ENCODE assay signal across 6 cellular contexts in genomic region chr14:58262005-58262404, GRCh38. TPM values are rescaled to one million over a fixed set of nuclear protein-coding genes. Genes with fewer than 3 reads are reported as not detected.
DNase-seq lines count a peak whose midpoint lies in the region; ATAC-seq lines count a peak whose summit lies in the region.
"Not testable (repeated sequence)": the region's sequence is repeated elsewhere in the genome, so short reads cannot be mapped to it uniquely, and the experiment has no call there.

No MANE protein-coding gene starts in this region.

- CTCF ChIA-PET in activated naive CD4-positive, alpha-beta T cell treated with anti-CD3 and anti-CD28 coated beads, Interleukin-2, amount 10 ng/mL, durations not matched to agents 7 days and 5 days (lab: Charles Lee): not testable (repeated sequence)

- peak overlapping the region; percentile 90 for H3K27ac Mint-ChIP-seq in T-helper 17 cell
- H3K27ac Mint-ChIP-seq in activated T-cell treated with anti-CD3 and anti-CD28 coated beads, Interleukin-2, amount 50 U/mL, for 24 hours: peak overlapping the region; percentile 61
- H3K27ac Mint-ChIP-seq in activated naive CD4-positive, alpha-beta T cell treated with anti-CD3 and anti-CD28 coated beads, Interleukin-2, amount 10 ng/mL, durations not matched to agents 7 days and 5 days: peak overlapping the region; percentile 62
- peak overlapping the region; percentile 54 to 79 for H3K27ac Mint-ChIP-seq in effector memory CD8-positive, alpha-beta T cell
- peak overlapping the region; percentile 54 for H3K27ac Mint-ChIP-seq in stimulated activated effector memory CD8-positive, alpha-beta T cell treated with anti-CD3 and anti-CD28 coated beads, Interleukin-12 subunit alpha, Interleukin-12 subunit beta, amount 100 ng/mL, for 72 hours

- not testable (repeated sequence) for ATAC-seq in T-helper 17 cell; effector memory CD8-positive, alpha-beta T cell (replicated peaks); stimulated activated effector memory CD8-positive, alpha-beta T cell treated with anti-CD3 and anti-CD28 coated beads, Interleukin-12 subunit alpha, Interleukin-12 subunit beta, amount 100 ng/mL, for 72 hours

- H3K36me3 Mint-ChIP-seq in T-helper 17 cell (ENCODE audit: low read depth): peaks cover 11% of the 10 kb centered on the region
- H3K36me3 Mint-ChIP-seq in activated T-cell treated with anti-CD3 and anti-CD28 coated beads, Interleukin-2, amount 50 U/mL, for 24 hours (ENCODE audit: low read depth): peaks cover 96% of the 10 kb centered on the region
- H3K36me3 Mint-ChIP-seq in activated naive CD4-positive, alpha-beta T cell treated with anti-CD3 and anti-CD28 coated beads, Interleukin-2, amount 10 ng/mL, durations not matched to agents 7 days and 5 days: peaks cover 48% of the 10 kb centered on the region
- H3K36me3 Mint-ChIP-seq in effector memory CD8-positive, alpha-beta T cell (ENCODE audit: insufficient read depth): peaks cover 95% of the 10 kb centered on the region
- peaks cover 100% of the 10 kb centered on the region for H3K36me3 Mint-ChIP-seq in stimulated activated effector memory CD8-positive, alpha-beta T cell treated with anti-CD3 and anti-CD28 coated beads, Interleukin-12 subunit alpha, Interleukin-12 subunit beta, amount 100 ng/mL, for 72 hours

- DNase-seq in G401 (ENCODE audit: low spot score): peak; percentile 46
- DNase-seq in T-helper 17 cell; activated T-cell treated with anti-CD3 and anti-CD28 coated beads, Interleukin-2, amount 50 U/mL, for 24 hours; activated naive CD4-positive, alpha-beta T cell treated with anti-CD3 and anti-CD28 coated beads, Interleukin-2, amount 10 ng/mL, durations not matched to agents 7 days and 5 days; effector memory CD8-positive, alpha-beta T cell; stimulated activated effector memory CD8-positive, alpha-beta T cell treated with anti-CD3 and anti-CD28 coated beads, Interleukin-12 subunit alpha, Interleukin-12 subunit beta, amount 100 ng/mL, for 72 hours (ENCODE audit: low spot score in 2 of 2): not testable (repeated sequence)

- not testable (repeated sequence) for H3K27me3 Mint-ChIP-seq in T-helper 17 cell; activated T-cell treated with anti-CD3 and anti-CD28 coated beads, Interleukin-2, amount 50 U/mL, for 24 hours; activated naive CD4-positive, alpha-beta T cell treated with anti-CD3 and anti-CD28 coated beads, Interleukin-2, amount 10 ng/mL, durations not matched to agents 7 days and 5 days; effector memory CD8-positive, alpha-beta T cell

- not testable (repeated sequence) for H3K9me3 ChIP-seq in T-helper 17 cell (ENCODE audit: control insufficient read depth, low read length, poor library complexity, severe bottlenecking)

- H3K4me3 Mint-ChIP-seq in T-helper 17 cell: peak overlapping the region; percentile 21
- not testable (repeated sequence) for H3K4me3 Mint-ChIP-seq in activated T-cell treated with anti-CD3 and anti-CD28 coated beads, Interleukin-2, amount 50 U/mL, for 24 hours; activated naive CD4-positive, alpha-beta T cell treated with anti-CD3 and anti-CD28 coated beads, Interleukin-2, amount 10 ng/mL, durations not matched to agents 7 days and 5 days; effector memory CD8-positive, alpha-beta T cell; stimulated activated effector memory CD8-positive, alpha-beta T cell treated with anti-CD3 and anti-CD28 coated beads, Interleukin-12 subunit alpha, Interleukin-12 subunit beta, amount 100 ng/mL, for 72 hours

- not testable (repeated sequence) for H3K9me3 Mint-ChIP-seq in activated T-cell treated with anti-CD3 and anti-CD28 coated beads, Interleukin-2, amount 50 U/mL, for 24 hours; activated naive CD4-positive, alpha-beta T cell treated with anti-CD3 and anti-CD28 coated beads, Interleukin-2, amount 10 ng/mL, durations not matched to agents 7 days and 5 days; effector memory CD8-positive, alpha-beta T cell; stimulated activated effector memory CD8-positive, alpha-beta T cell treated with anti-CD3 and anti-CD28 coated beads, Interleukin-12 subunit alpha, Interleukin-12 subunit beta, amount 100 ng/mL, for 72 hours

- H3K4me1 Mint-ChIP-seq in T-helper 17 cell: peaks cover 14% of the 10 kb centered on the region
- peaks cover 16% of the 10 kb centered on the region for H3K4me1 Mint-ChIP-seq in activated T-cell treated with anti-CD3 and anti-CD28 coated beads, Interleukin-2, amount 50 U/mL, for 24 hours (ENCODE audit: low read depth)
- not testable (repeated sequence) for H3K4me1 Mint-ChIP-seq in activated naive CD4-positive, alpha-beta T cell treated with anti-CD3 and anti-CD28 coated beads, Interleukin-2, amount 10 ng/mL, durations not matched to agents 7 days and 5 days; stimulated activated effector memory CD8-positive, alpha-beta T cell treated with anti-CD3 and anti-CD28 coated beads, Interleukin-12 subunit alpha, Interleukin-12 subunit beta, amount 100 ng/mL, for 72 hours
- peaks cover 11 to 18% of the 10 kb centered on the region in 2 donors for H3K4me1 Mint-ChIP-seq in effector memory CD8-positive, alpha-beta T cell (ENCODE audit: low read depth in 2 of 2)

- in situ Hi-C loops in G401 (cut with HindIII; ENCODE audit: low sequenced_read_pairs): not testable (repeated sequence)

RNA-seq across cellular contexts. Expression of gene PSMA3, which starts 17.4 kb away (rescaled TPM):
- 208 and 305 TPM in 2 replicates for total RNA-seq in G401 (2014; rRNA removed; shearing (Covaris generic))
- 100 to 1,000 TPM; 101 to 102 TPM for total RNA-seq in T-helper 17 cell

RNA-seq across cellular contexts. Expression of gene ARID4A, which starts 36.4 kb away (rescaled TPM):
- 6.9 and 8.5 TPM in 2 replicates for total RNA-seq in G401 (2014; rRNA removed; shearing (Covaris generic))
- 10 to 100 TPM; 87.1 to 90.2 TPM for total RNA-seq in T-helper 17 cell
